13 cellular contexts compared by ENCODE assay signal in genomic region chr14:77045570-77045890, GRCh38. TPM values are rescaled to one million over a fixed set of nuclear protein-coding genes. Genes with fewer than 3 reads are reported as not detected.
DNase-seq lines count a peak whose midpoint lies in the region; ATAC-seq and TF ChIP-seq lines count a peak whose summit lies in the region.
"Had no signal": no experiment of that assay in that cellular context is flagged by ENCODE, and none has a peak within 500 bp of the region (broad histone marks: within the 10 kb centered on the region; RNA-seq: fewer than 3 reads in every experiment).

No MANE protein-coding gene starts in this region.

- CTCF ChIA-PET in activated CD4-positive, alpha-beta memory T cell treated with anti-CD3 and anti-CD28 coated beads for 36 hours (lab: Charles Lee), result interaction anchor here (0.7 to 6.9 kb wide), 9 partner anchors 8 to 170 kb away, joined by 3 to 54 read pairs (median 7); no protein-coding TSS in a partner anchor

- peak overlapping the region; percentile 86 to 98 (median 94); a peak in 21 of 22 replicates for H3K4me2 ChIP-seq in BLaER1 treated with 17β-estradiol and CSF1 and Interleukin-3, amounts not matched to agents 10 nM and 100 nM

- no peaks in the 10 kb centered on the region for H4K20me1 ChIP-seq in BLaER1 treated with 17β-estradiol and CSF1 and Interleukin-3, amounts not matched to agents 10 nM and 100 nM

- TF ChIP-seq POLR2A in adrenal gland (IDR thresholded peaks at IDR 0.05), result no peak
- TF ChIP-seq POLR2A in prostate gland (IDR thresholded peaks at IDR 0.05), result no peak

- peak in 5 of 7 donors; percentile 49 to 75 (median 70) for DNase-seq in adrenal gland
- DNase-seq in left ventricle myocardium superior, result peak; percentile 58
- peak; percentile 57 for DNase-seq in prostate gland (ENCODE audit: low spot score)
- DNase-seq in NCI-H2227 (lab: John Stamatoyannopoulos, UW; ENCODE audit: unreplicated experiment), result no peak
- no peak for DNase-seq in activated gamma-delta T cell (lab: John Stamatoyannopoulos, UW)
- no peak for DNase-seq in activated CD4-positive, alpha-beta memory T cell treated with anti-CD3 and anti-CD28 coated beads for 36 hours
- no peak for DNase-seq in NCI-H2171 treated with DMSO at 0.1 percent for 48 hours (lab: John Stamatoyannopoulos, UW)
- DNase-seq: activated naive CD4-positive, alpha-beta T cell treated with Interleukin-2 at 50 U/mL for 16 hours; BE2C; islet precursor cell; NCI-H2029; stimulated activated CD8-positive, alpha-beta memory T cell treated with anti-CD3 and anti-CD28 coated beads, Interleukin-4, amount 100 ng/mL, for 48 hours had no signal

- H3K27ac Mint-ChIP-seq in activated CD4-positive, alpha-beta memory T cell treated with anti-CD3 and anti-CD28 coated beads for 36 hours, result no peak overlapping the region

- intact Hi-C loops in adrenal gland (cut with DNase I), result no loop called here
- intact Hi-C loops in left ventricle myocardium superior (cut with micrococcal nuclease), result no loop called here
- intact Hi-C loops in prostate gland (cut with DNase I), result no loop called here
- intact Hi-C loops in activated CD4-positive, alpha-beta memory T cell treated with anti-CD3 and anti-CD28 coated beads for 36 hours (cut with micrococcal nuclease), result no loop called here

- 26 to 41% (median 39%) methylated on average over 3 of the region's 3 CpGs for WGBS in adrenal gland, 4 donors
- 25% methylated on average over 3 of the region's 3 CpGs for WGBS in prostate gland

- peaks cover 60 to 99% (median 82%) of the 10 kb centered on the region in 10 experiments for H3K4me1 ChIP-seq in BLaER1 treated with 17β-estradiol and CSF1 and Interleukin-3, amounts not matched to agents 10 nM and 100 nM
- H3K4me1 ChIP-seq in adrenal gland (replicated peaks in 1 of 2), result peaks cover 59 to 70% of the 10 kb centered on the region in 2 donors
- peaks cover 40% of the 10 kb centered on the region for H3K4me1 ChIP-seq in prostate gland (replicated peaks)

- peak overlapping the region in 10 of 11 experiments; percentile 83 to 97 (median 91); a peak in 15 of 22 replicates for H3K9ac ChIP-seq in BLaER1 treated with 17β-estradiol and CSF1 and Interleukin-3, amounts not matched to agents 10 nM and 100 nM

- no peak overlapping the region for H3K4me3 ChIP-seq in BLaER1 treated with 17β-estradiol and CSF1 and Interleukin-3, amounts not matched to agents 10 nM and 100 nM
- H3K4me3 ChIP-seq in adrenal gland (no peak overlapping the region), prostate gland (no peak overlapping the region)

- no peak for TF ChIP-seq CTCF in adrenal gland (IDR thresholded peaks at IDR 0.05)
- TF ChIP-seq CTCF in prostate gland (IDR thresholded peaks at IDR 0.05), result no peak

- POLR2A ChIA-PET in activated CD4-positive, alpha-beta memory T cell treated with anti-CD3 and anti-CD28 coated beads for 36 hours (lab: Charles Lee), result interaction anchor here (0.9 kb wide), 1 partner anchor 22 kb away, joined by 3 read pairs; no protein-coding TSS in a partner anchor

- peaks cover 64% of the 10 kb centered on the region for H3K4me1 Mint-ChIP-seq in activated CD4-positive, alpha-beta memory T cell treated with anti-CD3 and anti-CD28 coated beads for 36 hours (ENCODE audit: low read depth)

- H3K27me3 Mint-ChIP-seq in activated CD4-positive, alpha-beta memory T cell treated with anti-CD3 and anti-CD28 coated beads for 36 hours, result no peaks in the 10 kb centered on the region

- H3K27me3 ChIP-seq in BLaER1 treated with 17β-estradiol and CSF1 and Interleukin-3, amounts not matched to agents 10 nM and 100 nM, result no peaks in the 10 kb centered on the region
- no peaks in the 10 kb centered on the region for H3K27me3 ChIP-seq in adrenal gland
- H3K27me3 ChIP-seq in prostate gland (replicated peaks; ENCODE audit: insufficient read depth), result no peaks in the 10 kb centered on the region
- H3K27me3 ChIP-seq: BE2C had no signal

- H3K36me3 Mint-ChIP-seq in activated CD4-positive, alpha-beta memory T cell treated with anti-CD3 and anti-CD28 coated beads for 36 hours, result no peaks in the 10 kb centered on the region

- H3K9me3 ChIP-seq in BLaER1 treated with 17β-estradiol and CSF1 and Interleukin-3, amounts not matched to agents 10 nM and 100 nM (replicated peaks in 1 of 11), result no peaks in the 10 kb centered on the region
- no peaks in the 10 kb centered on the region for H3K9me3 ChIP-seq in adrenal gland (replicated peaks in 1 of 3)
- H3K9me3 ChIP-seq in prostate gland, result no peaks in the 10 kb centered on the region
- H3K9me3 ChIP-seq: BE2C had no signal

- H3K36me3 ChIP-seq in BLaER1 treated with 17β-estradiol and CSF1 and Interleukin-3, amounts not matched to agents 10 nM and 100 nM, result no peaks in the 10 kb centered on the region
- H3K36me3 ChIP-seq in adrenal gland (replicated peaks in 1 of 2), result no peaks in the 10 kb centered on the region
- no peaks in the 10 kb centered on the region for H3K36me3 ChIP-seq in prostate gland
- H3K36me3 ChIP-seq: BE2C had no signal

- no peak overlapping the region for H3K4me3 Mint-ChIP-seq in activated CD4-positive, alpha-beta memory T cell treated with anti-CD3 and anti-CD28 coated beads for 36 hours

- peak; percentile 26 for ATAC-seq in left ventricle myocardium superior

- H3K27ac ChIP-seq in BLaER1 treated with 17β-estradiol and CSF1 and Interleukin-3, amounts not matched to agents 10 nM and 100 nM, result peak overlapping the region; percentile 96 to 100 (median 98); a peak in 19 of 22 replicates
- H3K27ac ChIP-seq in adrenal gland, result peak overlapping the region in 4 of 5 donors; percentile 96 to 100 (median 96)
- H3K27ac ChIP-seq in prostate gland, result peak overlapping the region; percentile 83 to 88

- no peaks in the 10 kb centered on the region for H3K9me3 Mint-ChIP-seq in activated CD4-positive, alpha-beta memory T cell treated with anti-CD3 and anti-CD28 coated beads for 36 hours

RNA-seq across cellular contexts. Expression of gene IRF2BPL, which starts 17.0 kb away (rescaled TPM):
- 100 to 1,000 TPM in 2 of 8 donors, 10 to 100 TPM in 6; 52.2 to 104 (median 86.0) TPM for total RNA-seq in adrenal gland
- 1 to 10 TPM; 6.5 to 8.8 (median 8.3) TPM for polyA plus RNA-seq in adrenal gland
- 42.8 TPM for total RNA-seq in left ventricle myocardium superior
- 100 to 1,000 TPM; 113 to 141 TPM for total RNA-seq in prostate gland
- total RNA-seq in activated CD4-positive, alpha-beta memory T cell treated with anti-CD3 and anti-CD28 coated beads for 36 hours, result 10 to 100 TPM; 38.5 to 41.1 TPM

RNA-seq across cellular contexts. Expression of gene CIPC, which starts 52.5 kb away (rescaled TPM):
- 10 to 100 TPM; 23.2 to 48.6 (median 28.8) TPM for total RNA-seq in adrenal gland
- 10 to 100 TPM in 1 of 3 donors, 1 to 10 TPM in 2; 3.7 to 16.1 (median 5.6) TPM for polyA plus RNA-seq in adrenal gland
- total RNA-seq in left ventricle myocardium superior, result 89.7 TPM
- 10 to 100 TPM; 45.1 to 63.3 TPM for total RNA-seq in prostate gland
- total RNA-seq in activated CD4-positive, alpha-beta memory T cell treated with anti-CD3 and anti-CD28 coated beads for 36 hours, result 1 to 10 TPM; 7.3 to 7.5 TPM

Comparison
In these comparisons a context has a peak if more than half of its experiments do, and no peak if none do; other contexts are left out.
1. DNase-seq: peak in adrenal gland (5 of 7), left ventricle myocardium superior (single experiment) and prostate gland (single experiment); none in NCI-H2227 (single experiment), activated gamma-delta T cell (single experiment), activated CD4-positive, alpha-beta memory T cell treated with anti-CD3 and anti-CD28 coated beads for 36 hours (single experiment) and NCI-H2171 treated with DMSO at 0.1 percent for 48 hours (single experiment).
2. Peak in every context shown above with its lines, with median percentiles within 50 percentile points of each other: H3K27ac ChIP-seq.